ENCODE assay signal across 12 cellular contexts in the genomic region with DNA sequence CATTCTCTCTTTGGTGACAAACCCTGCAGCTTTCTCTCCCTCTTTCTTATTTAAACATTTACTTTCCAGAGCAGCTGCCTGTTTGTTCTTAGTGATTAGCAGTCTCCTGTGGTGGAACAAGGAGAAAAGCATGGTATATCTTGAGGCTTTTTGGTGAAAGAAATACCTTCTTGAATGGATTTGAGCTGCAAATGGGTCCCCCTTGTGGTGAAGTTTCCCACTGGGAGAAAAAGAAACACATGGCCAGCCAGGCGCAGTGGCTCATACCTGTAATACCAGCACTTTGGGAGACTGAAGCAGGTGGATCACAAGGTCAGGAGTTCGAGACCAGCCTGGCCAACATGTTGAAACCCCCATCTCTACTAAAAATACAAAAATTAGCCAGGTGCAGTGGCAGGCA. TPM values are rescaled to one million over a fixed set of nuclear protein-coding genes. Genes with fewer than 3 reads are reported as not detected.
DNase-seq lines count a peak whose midpoint lies in the region; ATAC-seq and TF ChIP-seq lines count a peak whose summit lies in the region.
"Had no signal": no experiment of that assay in that cellular context is flagged by ENCODE, and none has a peak within 500 bp of the region (broad histone marks: within the 10 kb centered on the region; RNA-seq: fewer than 3 reads in every experiment).

No MANE protein-coding gene starts in this region.

- ATAC-seq in HG03460 (IDR thresholded peaks at IDR 0.05; ENCODE audit: unreplicated experiment), result no peak

- no peak overlapping the region for H3K4me3 ChIP-seq in choroid plexus epithelial cell (ENCODE audit: low read depth, low read length)
- H3K4me3 ChIP-seq: SJCRH30, thoracic aorta had no signal

- no peaks in the 10 kb centered on the region for H3K27me3 Mint-ChIP-seq in progenitor cell of endocrine pancreas
- H3K27me3 Mint-ChIP-seq: activated naive CD4-positive, alpha-beta T cell treated with anti-CD3 and anti-CD28 coated beads, Interleukin-2, amount 10 ng/mL, durations not matched to agents 7 days and 5 days had no signal

- H3K36me3 Mint-ChIP-seq in progenitor cell of endocrine pancreas (ENCODE audit: insufficient read depth), result peaks cover 15% of the 10 kb centered on the region
- H3K36me3 Mint-ChIP-seq: activated naive CD4-positive, alpha-beta T cell treated with anti-CD3 and anti-CD28 coated beads, Interleukin-2, amount 10 ng/mL, durations not matched to agents 7 days and 5 days had no signal

- peaks cover 24% of the 10 kb centered on the region for H3K9me3 Mint-ChIP-seq in progenitor cell of endocrine pancreas (ENCODE audit: low read depth)
- H3K9me3 Mint-ChIP-seq: activated naive CD4-positive, alpha-beta T cell treated with anti-CD3 and anti-CD28 coated beads, Interleukin-2, amount 10 ng/mL, durations not matched to agents 7 days and 5 days had no signal

- TF ChIP-seq CTCF in choroid plexus epithelial cell (conservative IDR thresholded peaks at IDR 0.05; ENCODE audit: low read depth, low read length), result peak; percentile 76
- TF ChIP-seq CTCF in progenitor cell of endocrine pancreas (IDR thresholded peaks at IDR 0.05; ENCODE audit: unreplicated experiment), result peak; percentile 18

- H3K4me3 Mint-ChIP-seq in progenitor cell of endocrine pancreas (ENCODE audit: low read depth), result no peak overlapping the region
- H3K4me3 Mint-ChIP-seq: activated naive CD4-positive, alpha-beta T cell treated with anti-CD3 and anti-CD28 coated beads, Interleukin-2, amount 10 ng/mL, durations not matched to agents 7 days and 5 days had no signal

- DNase-seq in DMS 273 (lab: John Stamatoyannopoulos, UW; ENCODE audit: unreplicated experiment) (peak; percentile 54), DMS 273 treated with DMSO at 0.1 percent for 48 hours (lab: John Stamatoyannopoulos, UW) (no peak), MV-4-11 (lab: John Stamatoyannopoulos, UW) (peak; percentile 30), choroid plexus epithelial cell (ENCODE audit: low read depth) (peak; percentile 78), progenitor cell of endocrine pancreas (ENCODE audit: low spot score, unreplicated experiment) (no peak), NCI-H2227 treated with DMSO at 0.1 percent for 48 hours (lab: John Stamatoyannopoulos, UW) (no peak), SK-N-DZ (ENCODE audit: low spot score) (no peak)
- DNase-seq: activated naive CD4-positive, alpha-beta T cell treated with anti-CD3 and anti-CD28 coated beads, Interleukin-2, amount 10 ng/mL, durations not matched to agents 7 days and 5 days; SJCRH30; small intestine had no signal

- H3K4me1 Mint-ChIP-seq in progenitor cell of endocrine pancreas (ENCODE audit: low read depth), result peaks cover 5% of the 10 kb centered on the region
- H3K4me1 Mint-ChIP-seq: activated naive CD4-positive, alpha-beta T cell treated with anti-CD3 and anti-CD28 coated beads, Interleukin-2, amount 10 ng/mL, durations not matched to agents 7 days and 5 days had no signal

- peak overlapping the region; percentile 20 for H3K27ac Mint-ChIP-seq in progenitor cell of endocrine pancreas
- H3K27ac Mint-ChIP-seq: activated naive CD4-positive, alpha-beta T cell treated with anti-CD3 and anti-CD28 coated beads, Interleukin-2, amount 10 ng/mL, durations not matched to agents 7 days and 5 days had no signal

RNA-seq across cellular contexts. Expression of a gene that starts 48.3 kb away (rescaled TPM):
- 8.1 and 9.1 TPM in 2 replicates for total RNA-seq in progenitor cell of endocrine pancreas
- polyA plus RNA-seq in SK-N-DZ (2014; cell fraction: cytosol; rRNA removed), result 0.38 and 0.78 TPM in 2 replicates
- polyA plus RNA-seq in SK-N-DZ (2014; cell fraction: nucleus; rRNA removed), result 0.15 and 0.18 TPM in 2 replicates
- total RNA-seq: SJCRH30 had no signal

Comparison
In these comparisons a context has a peak if more than half of its experiments do, and no peak if none do; other contexts are left out.
1. DNase-seq: peak in DMS 273 (single experiment), MV-4-11 (single experiment) and choroid plexus epithelial cell (single experiment); none in DMS 273 treated with DMSO at 0.1 percent for 48 hours (single experiment), progenitor cell of endocrine pancreas (single experiment), NCI-H2227 treated with DMSO at 0.1 percent for 48 hours (single experiment) and SK-N-DZ (single experiment).